ENCODE assay signal across 8 cellular contexts in the genomic region with DNA sequence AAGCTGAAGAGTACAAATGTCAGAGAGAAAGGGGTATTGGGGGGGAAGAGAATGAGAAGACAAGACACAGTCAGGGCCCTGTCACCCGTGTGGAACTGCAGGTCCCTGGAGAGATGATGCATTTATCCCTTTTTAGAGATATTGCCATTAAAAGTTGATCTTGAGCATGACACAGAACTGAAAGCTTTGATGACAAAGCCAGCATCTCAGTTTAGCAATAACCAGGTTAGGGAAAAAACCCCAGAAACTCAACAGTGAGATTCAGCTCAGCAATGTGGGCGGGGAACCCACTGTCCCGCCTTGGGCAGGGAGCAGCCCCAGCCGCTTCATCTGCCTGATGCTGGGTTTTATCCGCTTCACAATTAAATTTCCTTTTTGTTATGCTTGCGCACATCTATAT.
A peak's percentile ranks its signal among the peaks of the same experiment; 100 is the strongest.
DNase-seq lines count a peak whose midpoint lies in the region; ATAC-seq, FAIRE-seq and TF ChIP-seq lines count a peak whose summit lies in the region.

No MANE protein-coding gene starts in this region.

- H3K27ac Mint-ChIP-seq in activated CD4-positive, alpha-beta T cell treated with anti-CD3 and anti-CD28 coated beads, Interleukin-2, amount 10 ng/mL, durations not matched to agents 7 days and 5 days = no peak overlapping the region
- H3K27ac Mint-ChIP-seq in stimulated activated memory B cell treated with anti-CD40 and anti-IgM and Interleukin-4, amounts not matched to agents 10 μg/mL and 1 μg/mL and 100 μg/mL, for 72 hours = peak overlapping the region; percentile 88
- H3K27ac Mint-ChIP-seq in immature natural killer cell = no peak overlapping the region

- in situ Hi-C loops in GM12878 (cut with MboI) = no loop called here

- no peak for TF ChIP-seq RAD21 in GM12878 (IDR thresholded peaks at IDR 0.05; ENCODE audit: insufficient read depth, low read depth, low read length)

- SMC1A ChIA-PET in GM12878 (lab: Charles Lee; ENCODE audit: uncharacterized antibody, unreplicated experiment) = interaction anchor here (0.6 to 11.7 kb wide), 24 partner anchors 8 to 539 kb away, joined by 3 to 114 read pairs (median 4); no protein-coding TSS in a partner anchor

- peak in 1 of 2 experiments; percentile 66; a peak in 2 of 4 replicates for TF ChIP-seq EP300 in GM12878 (IDR thresholded peaks at IDR 0.05; ENCODE audit: borderline replicate concordance in 1 of 2, control insufficient read depth in 1 of 2, low read depth in 2 of 2, low read length in 2 of 2)

- H3K4me3 Mint-ChIP-seq in activated CD4-positive, alpha-beta T cell treated with anti-CD3 and anti-CD28 coated beads, Interleukin-2, amount 10 ng/mL, durations not matched to agents 7 days and 5 days = no peak overlapping the region
- H3K4me3 Mint-ChIP-seq in stimulated activated memory B cell treated with anti-CD40 and anti-IgM and Interleukin-4, amounts not matched to agents 10 μg/mL and 1 μg/mL and 100 μg/mL, for 72 hours = peak overlapping the region; percentile 48
- no peak overlapping the region for H3K4me3 Mint-ChIP-seq in immature natural killer cell

- no TSS peak for BruUV-seq in GM12878 (replicated peaks; lab: Mats Ljungman, UMichigan)

- H3K4me1 ChIP-seq in GM12878 (ENCODE audit: control insufficient read depth, insufficient read depth, low read length) = peaks cover 13% of the 10 kb centered on the region

- no peaks in the 10 kb centered on the region for H3K36me3 Mint-ChIP-seq in activated CD4-positive, alpha-beta T cell treated with anti-CD3 and anti-CD28 coated beads, Interleukin-2, amount 10 ng/mL, durations not matched to agents 7 days and 5 days (ENCODE audit: low read depth)
- no peaks in the 10 kb centered on the region for H3K36me3 Mint-ChIP-seq in stimulated activated memory B cell treated with anti-CD40 and anti-IgM and Interleukin-4, amounts not matched to agents 10 μg/mL and 1 μg/mL and 100 μg/mL, for 72 hours
- no peaks in the 10 kb centered on the region for H3K36me3 Mint-ChIP-seq in immature natural killer cell

- H3K27me3 ChIP-seq in GM12878 (replicated peaks in 1 of 2; ENCODE audit: control insufficient read depth in 2 of 2, insufficient read depth in 2 of 2, low read length in 1 of 2) = no peaks in the 10 kb centered on the region

- no peaks in the 10 kb centered on the region; the same call in 1 of the 2 replicates for H3K79me2 ChIP-seq in GM12878 (ENCODE audit: control insufficient read depth, insufficient read depth, low read length)

- H3K27ac ChIP-seq in GM12878 (ENCODE audit: control insufficient read depth, insufficient read depth) = no peak overlapping the region

- ATAC-seq in HG02970 (IDR thresholded peaks at IDR 0.05; ENCODE audit: low FRiP score, unreplicated experiment) = peak; percentile 79
- peak; percentile 90 for ATAC-seq in GM12878
- ATAC-seq in stimulated activated memory B cell treated with anti-CD40 and anti-IgM and Interleukin-4, amounts not matched to agents 10 μg/mL and 1 μg/mL and 100 μg/mL, for 72 hours = peak; percentile 91

- peak; percentile 49 for DNase-seq in activated CD4-positive, alpha-beta T cell treated with anti-CD3 and anti-CD28 coated beads for 48 hours
- DNase-seq in activated CD4-positive, alpha-beta T cell treated with anti-CD3 and anti-CD28 coated beads, Interleukin-2, amount 10 ng/mL, durations not matched to agents 7 days and 5 days = no peak
- DNase-seq in GM12878 (ENCODE audit: low read depth, low spot score) (peak; percentile 71), immature natural killer cell (no peak), NCI-H128 (lab: John Stamatoyannopoulos, UW; ENCODE audit: unreplicated experiment) (no peak)
- DNase-seq in activated CD4-positive, alpha-beta T cell treated with anti-CD3 and anti-CD28 coated beads for 4 hours = no peak

- H3K4me1 Mint-ChIP-seq in activated CD4-positive, alpha-beta T cell treated with anti-CD3 and anti-CD28 coated beads, Interleukin-2, amount 10 ng/mL, durations not matched to agents 7 days and 5 days = no peaks in the 10 kb centered on the region
- peaks cover 81% of the 10 kb centered on the region for H3K4me1 Mint-ChIP-seq in stimulated activated memory B cell treated with anti-CD40 and anti-IgM and Interleukin-4, amounts not matched to agents 10 μg/mL and 1 μg/mL and 100 μg/mL, for 72 hours
- H3K4me1 Mint-ChIP-seq in immature natural killer cell = no peaks in the 10 kb centered on the region

- no peak for TF ChIP-seq POLR2A in GM12878 (IDR thresholded peaks at IDR 0.05; ENCODE audit: low read depth, low read length)

- H3K4me2 ChIP-seq in GM12878 (ENCODE audit: control insufficient read depth, insufficient read depth) = peak overlapping the region; percentile 22; the same call in 1 of the 2 replicates

- H3K36me3 ChIP-seq in GM12878 (ENCODE audit: control insufficient read depth in 2 of 2, insufficient read depth in 2 of 2, low read length in 1 of 2) = no peaks in the 10 kb centered on the region

- H3K4me3 ChIP-seq in GM12878 = no peak overlapping the region

- H3K9me3 ChIP-seq in GM12878 (replicated peaks; ENCODE audit: control insufficient read depth, insufficient read depth, low read length) = no peaks in the 10 kb centered on the region

- CTCF ChIA-PET in activated CD4-positive, alpha-beta T cell treated with anti-CD3 and anti-CD28 coated beads, Interleukin-2, amount 10 ng/mL, durations not matched to agents 7 days and 5 days (lab: Charles Lee) = no interaction called here
- CTCF ChIA-PET in GM12878 (lab: Yijun Ruan, JAX) = interaction anchor here (0.9 to 2.2 kb wide), 13 partner anchors 16 to 97 kb away, joined by 3 to 12 read pairs (median 4); no protein-coding TSS in a partner anchor

- H3K9me3 Mint-ChIP-seq in activated CD4-positive, alpha-beta T cell treated with anti-CD3 and anti-CD28 coated beads, Interleukin-2, amount 10 ng/mL, durations not matched to agents 7 days and 5 days = no peaks in the 10 kb centered on the region
- H3K9me3 Mint-ChIP-seq in stimulated activated memory B cell treated with anti-CD40 and anti-IgM and Interleukin-4, amounts not matched to agents 10 μg/mL and 1 μg/mL and 100 μg/mL, for 72 hours = no peaks in the 10 kb centered on the region
- no peaks in the 10 kb centered on the region for H3K9me3 Mint-ChIP-seq in immature natural killer cell

- intact Hi-C loops in GM12878 (cut with micrococcal nuclease; ENCODE audit: unreplicated experiment) = loop anchor here (2.0 kb wide), 1 partner anchor 14 kb away; no protein-coding TSS in a partner anchor

- no peak overlapping the region for H3K9ac ChIP-seq in GM12878 (ENCODE audit: control insufficient read depth, insufficient read depth, low read length)

- WGBS in GM12878 (ENCODE audit: insufficient coverage, insufficient replicate concordance, low lambda C conversion rate, missing lambda C conversion rate) = 2% methylated on average over 6 of the region's 6 CpGs

- RAD21 ChIA-PET in GM12878 (lab: Charles Lee; ENCODE audit: unreplicated experiment) = interaction anchor here (0.6 to 6.5 kb wide), 24 partner anchors 8 to 390 kb away, joined by 3 to 70 read pairs (median 4); partner anchors contain the start of gene NEDD4L

- no peaks in the 10 kb centered on the region for H3K27me3 Mint-ChIP-seq in activated CD4-positive, alpha-beta T cell treated with anti-CD3 and anti-CD28 coated beads, Interleukin-2, amount 10 ng/mL, durations not matched to agents 7 days and 5 days
- H3K27me3 Mint-ChIP-seq in stimulated activated memory B cell treated with anti-CD40 and anti-IgM and Interleukin-4, amounts not matched to agents 10 μg/mL and 1 μg/mL and 100 μg/mL, for 72 hours = no peaks in the 10 kb centered on the region
- peaks cover 2 to 5% (median 3%) of the 10 kb centered on the region in 3 donors for H3K27me3 Mint-ChIP-seq in immature natural killer cell (ENCODE audit: low read depth in 3 of 3)

- TF ChIP-seq CTCF in GM12878 (IDR thresholded peaks at IDR 0.05 in 2 of 3, conservative IDR thresholded peaks at IDR 0.05 in 1 of 3; ENCODE audit: control insufficient read depth in 2 of 3, extremely low read depth in 1 of 3, insufficient read depth in 1 of 3, low read depth in 3 of 3, low read length in 3 of 3) = no peak

- POLR2A ChIA-PET in activated CD4-positive, alpha-beta T cell treated with anti-CD3 and anti-CD28 coated beads, Interleukin-2, amount 10 ng/mL, durations not matched to agents 7 days and 5 days (lab: Charles Lee) = no interaction called here
- POLR2A ChIA-PET in GM12878 (lab: Charles Lee) = interaction anchor here (0.6 to 7.5 kb wide), 18 partner anchors 8 to 434 kb away, joined by 3 to 46 read pairs (median 3); no protein-coding TSS in a partner anchor

- no peaks in the 10 kb centered on the region for H4K20me1 ChIP-seq in GM12878 (ENCODE audit: control insufficient read depth, insufficient read depth)

- no peak for FAIRE-seq in GM12878 (lab: Jason Lieb, UNC)

- no peak overlapping the region; the same call in 1 of the 2 replicates for H2AFZ ChIP-seq in GM12878 (ENCODE audit: control insufficient read depth, low read depth, low read length)

TF ChIP-seq in GM12878, 131 proteins besides CTCF, POLR2A, EP300 and RAD21 (continues in another document):
- TF ChIP-seq, protein P1, sequence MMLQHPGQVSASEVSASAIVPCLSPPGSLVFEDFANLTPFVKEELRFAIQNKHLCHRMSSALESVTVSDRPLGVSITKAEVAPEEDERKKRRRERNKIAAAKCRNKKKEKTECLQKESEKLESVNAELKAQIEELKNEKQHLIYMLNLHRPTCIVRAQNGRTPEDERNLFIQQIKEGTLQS (IDR thresholded peaks at IDR 0.05; ENCODE audit: borderline replicate concordance, extremely low read depth, low read depth, low read length) = no peak
- no peak for TF ChIP-seq ZSCAN29 (IDR thresholded peaks at IDR 0.05)
- TF ChIP-seq, protein P2, sequence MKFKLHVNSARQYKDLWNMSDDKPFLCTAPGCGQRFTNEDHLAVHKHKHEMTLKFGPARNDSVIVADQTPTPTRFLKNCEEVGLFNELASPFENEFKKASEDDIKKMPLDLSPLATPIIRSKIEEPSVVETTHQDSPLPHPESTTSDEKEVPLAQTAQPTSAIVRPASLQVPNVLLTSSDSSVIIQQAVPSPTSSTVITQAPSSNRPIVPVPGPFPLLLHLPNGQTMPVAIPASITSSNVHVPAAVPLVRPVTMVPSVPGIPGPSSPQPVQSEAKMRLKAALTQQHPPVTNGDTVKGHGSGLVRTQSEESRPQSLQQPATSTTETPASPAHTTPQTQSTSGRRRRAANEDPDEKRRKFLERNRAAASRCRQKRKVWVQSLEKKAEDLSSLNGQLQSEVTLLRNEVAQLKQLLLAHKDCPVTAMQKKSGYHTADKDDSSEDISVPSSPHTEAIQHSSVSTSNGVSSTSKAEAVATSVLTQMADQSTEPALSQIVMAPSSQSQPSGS (IDR thresholded peaks at IDR 0.05; ENCODE audit: low read length) = 0 out of 2 replicates have a peak, but pooled peaks have one; percentile 36
- no peak for TF ChIP-seq FOXK2 (IDR thresholded peaks at IDR 0.05)

Comparison
In these comparisons a context has a peak if more than half of its experiments do, and no peak if none do; other contexts are left out.
1. DNase-seq: peak in activated CD4-positive, alpha-beta T cell treated with anti-CD3 and anti-CD28 coated beads for 48 hours (single experiment) and GM12878 (single experiment); none in activated CD4-positive, alpha-beta T cell treated with anti-CD3 and anti-CD28 coated beads, Interleukin-2, amount 10 ng/mL, durations not matched to agents 7 days and 5 days (single experiment), immature natural killer cell (0 of 3), activated CD4-positive, alpha-beta T cell treated with anti-CD3 and anti-CD28 coated beads for 4 hours (0 of 2) and NCI-H128 (single experiment).
2. Peak in every context shown above with its lines, with median percentiles within 50 percentile points of each other: ATAC-seq.